Comparison of ENCODE assay signal across 1 cellular context in the genomic region with DNA sequence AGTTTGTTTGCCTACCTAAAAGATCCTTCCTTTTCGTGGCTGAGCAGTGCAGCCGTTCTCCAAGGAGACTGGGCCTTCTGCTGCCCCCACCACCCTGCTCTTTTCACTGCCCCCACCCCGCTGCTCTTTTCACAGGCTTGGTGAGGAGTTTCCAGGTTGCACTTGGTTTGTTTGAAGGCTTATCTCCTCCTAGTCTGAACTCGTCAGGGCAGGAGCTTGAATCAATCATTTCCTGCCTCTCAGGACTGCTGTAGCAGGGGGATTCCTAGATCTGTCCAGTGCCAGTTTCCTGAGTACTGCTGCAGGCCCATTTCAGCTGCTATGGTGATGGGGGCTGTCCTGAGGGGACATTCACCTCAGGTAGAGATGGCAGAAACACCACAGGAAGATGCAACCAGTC.
TF ChIP-seq lines count a peak whose summit lies in the region.

No MANE protein-coding gene starts in this region.

TF ChIP-seq in IMR-90, 13 proteins besides CTCF, POLR2A, EP300 and RAD21:
- TF ChIP-seq NFE2L2 (IDR thresholded peaks at IDR 0.05; ENCODE audit: low read depth, low read length), result no peak
- no peak for TF ChIP-seq MAZ (IDR thresholded peaks at IDR 0.05; ENCODE audit: borderline replicate concordance, low read depth, low read length)
- TF ChIP-seq RFX5 (IDR thresholded peaks at IDR 0.05; ENCODE audit: low read depth, low read length), result no peak
- no peak for TF ChIP-seq FOS (IDR thresholded peaks at IDR 0.05; ENCODE audit: low read depth, low read length)
- TF ChIP-seq, protein P1, sequence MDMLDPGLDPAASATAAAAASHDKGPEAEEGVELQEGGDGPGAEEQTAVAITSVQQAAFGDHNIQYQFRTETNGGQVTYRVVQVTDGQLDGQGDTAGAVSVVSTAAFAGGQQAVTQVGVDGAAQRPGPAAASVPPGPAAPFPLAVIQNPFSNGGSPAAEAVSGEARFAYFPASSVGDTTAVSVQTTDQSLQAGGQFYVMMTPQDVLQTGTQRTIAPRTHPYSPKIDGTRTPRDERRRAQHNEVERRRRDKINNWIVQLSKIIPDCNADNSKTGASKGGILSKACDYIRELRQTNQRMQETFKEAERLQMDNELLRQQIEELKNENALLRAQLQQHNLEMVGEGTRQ (IDR thresholded peaks at IDR 0.05; ENCODE audit: low read depth, low read length), result no peak
- TF ChIP-seq SMC3 (IDR thresholded peaks at IDR 0.05; ENCODE audit: low read depth, low read length), result no peak
- no peak for TF ChIP-seq MAFK (IDR thresholded peaks at IDR 0.05; ENCODE audit: low read depth, low read length)
- no peak for TF ChIP-seq BHLHE40 (IDR thresholded peaks at IDR 0.05; ENCODE audit: low read depth, low read length)
- no peak for TF ChIP-seq CHD1 (IDR thresholded peaks at IDR 0.05; ENCODE audit: low read depth, low read length)
- no peak for TF ChIP-seq CEBPB (IDR thresholded peaks at IDR 0.05; ENCODE audit: low read depth, low read length)
- TF ChIP-seq, protein P2, sequence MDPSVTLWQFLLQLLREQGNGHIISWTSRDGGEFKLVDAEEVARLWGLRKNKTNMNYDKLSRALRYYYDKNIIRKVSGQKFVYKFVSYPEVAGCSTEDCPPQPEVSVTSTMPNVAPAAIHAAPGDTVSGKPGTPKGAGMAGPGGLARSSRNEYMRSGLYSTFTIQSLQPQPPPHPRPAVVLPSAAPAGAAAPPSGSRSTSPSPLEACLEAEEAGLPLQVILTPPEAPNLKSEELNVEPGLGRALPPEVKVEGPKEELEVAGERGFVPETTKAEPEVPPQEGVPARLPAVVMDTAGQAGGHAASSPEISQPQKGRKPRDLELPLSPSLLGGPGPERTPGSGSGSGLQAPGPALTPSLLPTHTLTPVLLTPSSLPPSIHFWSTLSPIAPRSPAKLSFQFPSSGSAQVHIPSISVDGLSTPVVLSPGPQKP (IDR thresholded peaks at IDR 0.05; ENCODE audit: borderline replicate concordance, low read depth, low read length), result no peak
- TF ChIP-seq RCOR1 (IDR thresholded peaks at IDR 0.05; ENCODE audit: insufficient replicate concordance, low read length), result no peak
- no peak for TF ChIP-seq MXI1 (IDR thresholded peaks at IDR 0.05; ENCODE audit: borderline replicate concordance, low read depth, low read length)
